ENCODE assay signal across 14 cellular contexts in the genomic region with DNA sequence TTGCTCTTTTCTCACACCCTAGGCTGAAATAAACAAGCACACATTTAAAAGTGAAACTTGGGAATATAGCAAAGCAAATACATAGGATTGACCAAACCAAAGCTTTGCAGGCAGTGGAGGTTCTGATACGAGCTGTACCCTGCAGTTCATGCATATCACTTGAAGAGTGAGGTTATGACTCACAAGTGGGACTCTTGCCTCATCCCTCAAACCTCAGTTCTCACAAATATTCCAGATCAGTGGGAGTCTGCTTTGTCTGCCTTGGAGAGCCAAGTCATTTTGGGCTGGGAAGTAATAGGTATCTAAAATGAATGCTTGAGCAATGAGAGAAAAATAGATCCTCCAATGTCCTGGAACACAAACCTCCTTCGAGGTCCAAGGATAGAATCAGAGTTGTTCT.
DNase-seq lines count a peak whose midpoint lies in the region; ATAC-seq, FAIRE-seq and TF ChIP-seq lines count a peak whose summit lies in the region.
"Had no signal": no experiment of that assay in that cellular context is flagged by ENCODE, and none has a peak within 500 bp of the region (broad histone marks: within the 10 kb centered on the region; RNA-seq: fewer than 3 reads in every experiment).

No MANE protein-coding gene starts in this region.

- no peaks in the 10 kb centered on the region for H4K20me1 ChIP-seq in astrocyte (ENCODE audit: insufficient read depth, low read length)

- peak; percentile 40 to 78 for ATAC-seq in right cardiac atrium
- ATAC-seq: stimulated activated memory B cell treated with anti-CD40 and anti-IgM and Interleukin-4, amounts not matched to agents 10 μg/mL and 1 μg/mL and 100 μg/mL, for 72 hours had no signal

- H3K4me1 ChIP-seq in right cardiac atrium (ENCODE audit: control insufficient read depth, insufficient read depth, low read length) (no peaks in the 10 kb centered on the region), left ventricle myocardium inferior (no peaks in the 10 kb centered on the region), astrocyte (ENCODE audit: insufficient read depth, low read length) (peaks cover 9% of the 10 kb centered on the region)
- H3K4me1 ChIP-seq: BE2C had no signal

- H3K9me3 Mint-ChIP-seq in astrocyte (ENCODE audit: unreplicated experiment): peaks cover 2% of the 10 kb centered on the region
- H3K9me3 Mint-ChIP-seq in activated T-cell treated with anti-CD3 and anti-CD28 coated beads, Interleukin-2, amount 50 U/mL, for 24 hours: peaks cover 16% of the 10 kb centered on the region
- H3K9me3 Mint-ChIP-seq: stimulated activated memory B cell treated with anti-CD40 and anti-IgM and Interleukin-4, amounts not matched to agents 10 μg/mL and 1 μg/mL and 100 μg/mL, for 72 hours had no signal

- TF ChIP-seq POLR2A in erythroblast (IDR thresholded peaks at IDR 0.05; ENCODE audit: low read length): no peak

- no peak overlapping the region for H3K27ac ChIP-seq in right cardiac atrium (ENCODE audit: low read length)
- no peak overlapping the region for H3K27ac ChIP-seq in left ventricle myocardium inferior (replicated peaks)
- H3K27ac ChIP-seq in astrocyte (ENCODE audit: low read depth, low read length): peak overlapping the region; percentile 22
- no peak overlapping the region for H3K27ac ChIP-seq in WERI-Rb-1

- no peaks in the 10 kb centered on the region for H3K27me3 Mint-ChIP-seq in astrocyte (ENCODE audit: low read depth, unreplicated experiment)
- H3K27me3 Mint-ChIP-seq in activated T-cell treated with anti-CD3 and anti-CD28 coated beads, Interleukin-2, amount 50 U/mL, for 24 hours: no peaks in the 10 kb centered on the region
- H3K27me3 Mint-ChIP-seq: stimulated activated memory B cell treated with anti-CD40 and anti-IgM and Interleukin-4, amounts not matched to agents 10 μg/mL and 1 μg/mL and 100 μg/mL, for 72 hours had no signal

- FAIRE-seq in astrocyte (lab: Jason Lieb, UNC): peak; percentile 93

- H3K27me3 ChIP-seq in right cardiac atrium (ENCODE audit: control insufficient read depth, insufficient read depth) (no peaks in the 10 kb centered on the region), left ventricle myocardium inferior (ENCODE audit: low read depth) (no peaks in the 10 kb centered on the region), astrocyte (ENCODE audit: insufficient read depth, low read length) (no peaks in the 10 kb centered on the region), WERI-Rb-1 (ENCODE audit: insufficient read depth, low read depth, severe bottlenecking) (no peaks in the 10 kb centered on the region)
- H3K27me3 ChIP-seq: BE2C had no signal

- no peaks in the 10 kb centered on the region for H3K36me3 Mint-ChIP-seq in astrocyte (ENCODE audit: low read depth, unreplicated experiment)
- H3K36me3 Mint-ChIP-seq in activated T-cell treated with anti-CD3 and anti-CD28 coated beads, Interleukin-2, amount 50 U/mL, for 24 hours (ENCODE audit: low read depth): no peaks in the 10 kb centered on the region
- H3K36me3 Mint-ChIP-seq: stimulated activated memory B cell treated with anti-CD40 and anti-IgM and Interleukin-4, amounts not matched to agents 10 μg/mL and 1 μg/mL and 100 μg/mL, for 72 hours had no signal

- TF ChIP-seq CTCF in left ventricle myocardium inferior (IDR thresholded peaks at IDR 0.05; ENCODE audit: borderline replicate concordance): no peak
- no peak for TF ChIP-seq CTCF in astrocyte (IDR thresholded peaks at IDR 0.05; ENCODE audit: insufficient read depth, low read depth, low read length)
- TF ChIP-seq CTCF in WERI-Rb-1 (IDR thresholded peaks at IDR 0.05; ENCODE audit: low read depth, low read length): no peak

- intact Hi-C loops in right cardiac atrium (cut with DNase I) (no loop called here), left ventricle myocardium inferior (cut with micrococcal nuclease) (no loop called here)

- no peak for DNase-seq in right cardiac atrium
- DNase-seq in left ventricle myocardium inferior: no peak
- peak; percentile 97 for DNase-seq in astrocyte (ENCODE audit: low read depth)
- peak; percentile 26 for DNase-seq in inferior parietal cortex (ENCODE audit: extremely low spot score)
- no peak for DNase-seq in activated T-cell treated with anti-CD3 and anti-CD28 coated beads, Interleukin-2, amount 50 U/mL, for 24 hours
- DNase-seq in WERI-Rb-1: no peak
- no peak for DNase-seq in activated T-cell treated with anti-CD3 and anti-CD28 coated beads, Interleukin-2, amount 50 U/mL, for 48 hours
- DNase-seq in erythroblast (lab: John Stamatoyannopoulos, UW): no peak
- DNase-seq: activated CD4-positive, alpha-beta T cell treated with anti-CD3 and anti-CD28 coated beads, Interleukin-2, amount 50 U/mL, for 48 hours; activated naive CD4-positive, alpha-beta T cell treated with anti-CD3 and anti-CD28 coated beads for 36 hours; BE2C; H9; NCI-H526 treated with DMSO at 0.1 percent for 48 hours had no signal

- H3K27ac Mint-ChIP-seq in astrocyte (ENCODE audit: unreplicated experiment): peak overlapping the region; percentile 63
- no peak overlapping the region for H3K27ac Mint-ChIP-seq in activated T-cell treated with anti-CD3 and anti-CD28 coated beads, Interleukin-2, amount 50 U/mL, for 24 hours
- H3K27ac Mint-ChIP-seq: activated naive CD4-positive, alpha-beta T cell treated with anti-CD3 and anti-CD28 coated beads for 36 hours; H9; stimulated activated memory B cell treated with anti-CD40 and anti-IgM and Interleukin-4, amounts not matched to agents 10 μg/mL and 1 μg/mL and 100 μg/mL, for 72 hours had no signal

- no peak overlapping the region for H3K9ac ChIP-seq in astrocyte (ENCODE audit: low read length)

- no peaks in the 10 kb centered on the region for H3K9me3 ChIP-seq in right cardiac atrium (ENCODE audit: control insufficient read depth, low read length)
- peaks cover 12% of the 10 kb centered on the region for H3K9me3 ChIP-seq in left ventricle myocardium inferior (replicated peaks)
- H3K9me3 ChIP-seq in astrocyte (ENCODE audit: insufficient read depth, low read depth, low read length): no peaks in the 10 kb centered on the region
- H3K9me3 ChIP-seq in WERI-Rb-1 (ENCODE audit: severe bottlenecking): peaks cover 2% of the 10 kb centered on the region
- H3K9me3 ChIP-seq: BE2C had no signal

- peak overlapping the region; percentile 5 for H3K4me2 ChIP-seq in astrocyte (ENCODE audit: low read length)

- WGBS in right cardiac atrium: 56% methylated on average over 2 of the region's 2 CpGs

- no peak overlapping the region for H2AFZ ChIP-seq in astrocyte (ENCODE audit: low read depth, low read length)

- H3K4me1 Mint-ChIP-seq in astrocyte (ENCODE audit: low read depth, unreplicated experiment): peaks cover 33% of the 10 kb centered on the region
- H3K4me1 Mint-ChIP-seq in activated T-cell treated with anti-CD3 and anti-CD28 coated beads, Interleukin-2, amount 50 U/mL, for 24 hours (ENCODE audit: low read depth): no peaks in the 10 kb centered on the region
- H3K4me1 Mint-ChIP-seq: H9; stimulated activated memory B cell treated with anti-CD40 and anti-IgM and Interleukin-4, amounts not matched to agents 10 μg/mL and 1 μg/mL and 100 μg/mL, for 72 hours had no signal

- no peaks in the 10 kb centered on the region for H3K79me2 ChIP-seq in astrocyte (ENCODE audit: insufficient read depth, low read length)

- no peak overlapping the region for H3K4me3 ChIP-seq in right cardiac atrium (ENCODE audit: low read length)
- no peak overlapping the region for H3K4me3 ChIP-seq in left ventricle myocardium inferior
- no peak overlapping the region for H3K4me3 ChIP-seq in astrocyte (ENCODE audit: insufficient read depth, low read depth, low read length)
- H3K4me3 ChIP-seq in WERI-Rb-1 (ENCODE audit: low read depth, low read length): no peak overlapping the region

- H3K36me3 ChIP-seq in left ventricle myocardium inferior (no peaks in the 10 kb centered on the region), astrocyte (ENCODE audit: insufficient read depth, low read length) (no peaks in the 10 kb centered on the region), WERI-Rb-1 (no peaks in the 10 kb centered on the region)
- H3K36me3 ChIP-seq: BE2C had no signal

- H3K4me3 Mint-ChIP-seq in astrocyte (ENCODE audit: unreplicated experiment): no peak overlapping the region
- no peak overlapping the region for H3K4me3 Mint-ChIP-seq in activated T-cell treated with anti-CD3 and anti-CD28 coated beads, Interleukin-2, amount 50 U/mL, for 24 hours
- H3K4me3 Mint-ChIP-seq: activated naive CD4-positive, alpha-beta T cell treated with anti-CD3 and anti-CD28 coated beads for 36 hours; H9; stimulated activated memory B cell treated with anti-CD40 and anti-IgM and Interleukin-4, amounts not matched to agents 10 μg/mL and 1 μg/mL and 100 μg/mL, for 72 hours had no signal

Comparison
In these comparisons a context has a peak if more than half of its experiments do, and no peak if none do; other contexts are left out.
1. DNase-seq: peak in astrocyte (single experiment) and inferior parietal cortex (single experiment); none in right cardiac atrium (0 of 3), left ventricle myocardium inferior (single experiment), activated T-cell treated with anti-CD3 and anti-CD28 coated beads, Interleukin-2, amount 50 U/mL, for 24 hours (single experiment), WERI-Rb-1 (single experiment), activated T-cell treated with anti-CD3 and anti-CD28 coated beads, Interleukin-2, amount 50 U/mL, for 48 hours (0 of 2) and erythroblast (0 of 2).